Comparison of ENCODE assay signal across 16 cellular contexts in the genomic region with DNA sequence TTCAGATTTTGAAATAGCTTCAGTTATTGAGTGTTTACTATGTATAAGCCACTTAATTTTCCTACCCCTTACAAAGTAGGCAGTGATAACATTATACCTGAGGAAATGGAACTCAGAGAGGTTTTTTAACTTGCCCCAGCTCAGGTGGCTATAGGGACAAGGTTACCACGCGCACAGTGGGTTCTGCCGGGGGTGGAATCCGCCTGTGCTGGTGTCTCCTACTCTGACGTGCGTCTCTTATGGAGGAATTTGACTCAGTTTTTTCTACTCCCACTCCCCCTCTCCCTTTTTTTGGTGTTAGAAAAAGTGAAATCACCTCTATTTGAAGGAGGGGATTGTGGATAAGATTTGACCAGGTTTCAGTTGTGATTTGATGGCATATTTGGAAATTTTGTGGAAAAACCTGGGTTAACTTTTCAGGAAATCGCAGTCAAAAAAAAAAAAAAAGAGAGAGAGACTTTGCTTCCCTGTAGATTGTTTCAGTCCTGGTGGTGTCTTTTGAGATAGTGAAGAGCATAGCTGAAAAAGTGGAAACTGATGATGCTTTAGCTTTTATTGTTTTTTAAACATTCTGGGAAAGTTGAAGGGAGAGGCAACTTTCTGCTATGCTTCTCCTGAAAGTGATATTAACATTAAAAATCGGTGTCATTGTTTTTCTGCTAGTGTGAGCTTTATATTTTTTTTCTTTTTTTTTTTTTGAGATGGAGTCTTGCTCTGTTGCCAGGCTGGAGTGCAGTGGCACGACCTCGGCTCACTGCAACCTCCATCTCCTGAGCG.
"Had no signal": no experiment of that assay in that cellular context is flagged by ENCODE, and none has a peak within 500 bp of the region (broad histone marks: within the 10 kb centered on the region; RNA-seq: fewer than 3 reads in every experiment).

No MANE protein-coding gene starts in this region.

- H3K9me3 ChIP-seq: left lung, thyroid gland, vagina had no signal

- H3K4me3 Mint-ChIP-seq: activated naive CD8-positive, alpha-beta T cell treated with anti-CD3 and anti-CD28 coated beads for 36 hours had no signal

- H3K36me3 ChIP-seq: cardiac muscle cell, heart right ventricle, left lung, thyroid gland, vagina had no signal

- ATAC-seq: activated CD4-positive, CD25-positive, alpha-beta regulatory T cell treated with anti-CD3 and anti-CD28 coated beads, Interleukin-2, amount 50 U/mL, for 24 hours; heart right ventricle; left lung had no signal

- DNase-seq: activated CD4-positive, alpha-beta T cell treated with anti-CD3 and anti-CD28 coated beads, Interleukin-2, amount 50 U/mL, for 4 hours; activated gamma-delta T cell treated with Interleukin-2 at 50 U/mL for 16 hours; activated naive CD8-positive, alpha-beta T cell treated with anti-CD3 and anti-CD28 coated beads for 36 hours; activated T-cell treated with anti-CD3 and anti-CD28 coated beads, Interleukin-2, amount 50 U/mL, for 48 hours; foreskin melanocyte; heart right ventricle; islet precursor cell; left lung; retina; T-helper 2 cell; thyroid gland had no signal

- H3K27ac ChIP-seq: cardiac muscle cell, heart right ventricle, left lung, parathyroid adenoma, skin epidermis, thyroid gland, vagina had no signal

- H3K36me3 Mint-ChIP-seq: activated naive CD8-positive, alpha-beta T cell treated with anti-CD3 and anti-CD28 coated beads for 36 hours had no signal

- H3K27me3 ChIP-seq: cardiac muscle cell, heart right ventricle, left lung, thyroid gland, vagina had no signal

- H3K4me3 ChIP-seq: cardiac muscle cell, heart right ventricle, left lung, skin epidermis, thyroid gland, vagina had no signal

- H3K9ac ChIP-seq: parathyroid adenoma had no signal

- H3K27ac Mint-ChIP-seq: activated naive CD8-positive, alpha-beta T cell treated with anti-CD3 and anti-CD28 coated beads for 36 hours had no signal
